ENCODE assay signal across 3 cellular contexts in the genomic region with DNA sequence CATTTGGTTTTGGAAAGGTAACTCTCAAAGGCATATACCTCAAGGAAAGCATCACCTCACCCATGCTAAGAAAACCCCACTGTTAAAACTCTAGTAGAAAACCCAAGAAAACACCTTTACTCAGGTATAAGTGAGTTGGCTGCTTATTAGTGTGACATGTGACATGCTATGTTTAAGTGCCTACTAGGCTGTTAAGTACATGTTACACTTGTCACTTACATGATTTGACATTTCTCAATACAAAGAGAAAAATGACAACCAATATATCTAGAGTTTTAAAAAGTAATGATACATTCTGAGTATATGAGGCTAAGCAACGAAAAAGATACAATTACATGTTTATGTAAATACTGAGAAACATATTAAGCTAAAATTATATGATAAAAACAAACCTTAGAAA.
"Had no signal": no experiment of that assay in that cellular context is flagged by ENCODE, and none has a peak within 500 bp of the region (broad histone marks: within the 10 kb centered on the region; RNA-seq: fewer than 3 reads in every experiment).

No MANE protein-coding gene starts in this region.

- ATAC-seq: GM12878 had no signal

- DNase-seq: GDM1, GF-D8 had no signal

- H3K4me3 ChIP-seq: GM12878 had no signal
